In genomic region chr21:32562426-32562825, GRCh38 we compare ENCODE assay signal across 11 cellular contexts. TPM values are rescaled to one million over a fixed set of nuclear protein-coding genes. Genes with fewer than 3 reads are reported as not detected.
DNase-seq lines count a peak whose midpoint lies in the region; ATAC-seq and TF ChIP-seq lines count a peak whose summit lies in the region.
"Had no signal": no experiment of that assay in that cellular context is flagged by ENCODE, and none has a peak within 500 bp of the region (broad histone marks: within the 10 kb centered on the region; RNA-seq: fewer than 3 reads in every experiment).

No MANE protein-coding gene starts in this region.

- DNase-seq in AG20443 (ENCODE audit: low spot score) (peak; percentile 63), M059J (ENCODE audit: low read depth) (peak; percentile 61), endothelial cell (ENCODE audit: low spot score) (peak; percentile 18), mucosa of gallbladder (ENCODE audit: low spot score) (peak; percentile 39), foreskin melanocyte (no peak), UCSD-AML1 (lab: John Stamatoyannopoulos, UW; ENCODE audit: unreplicated experiment) (no peak)
- DNase-seq in activated CD4-positive, alpha-beta memory T cell treated with anti-CD3 and anti-CD28 coated beads, Interleukin-2, amount 10 ng/mL, durations not matched to agents 7 days and 5 days, result no peak
- DNase-seq: SK-N-SH had no signal

- no peaks in the 10 kb centered on the region for H3K4me1 Mint-ChIP-seq in endothelial cell (ENCODE audit: unreplicated experiment)
- no peaks in the 10 kb centered on the region for H3K4me1 Mint-ChIP-seq in activated CD4-positive, alpha-beta memory T cell treated with anti-CD3 and anti-CD28 coated beads, Interleukin-2, amount 10 ng/mL, durations not matched to agents 7 days and 5 days

- peaks cover 8% of the 10 kb centered on the region for H3K9me3 Mint-ChIP-seq in endothelial cell (ENCODE audit: unreplicated experiment)
- peaks cover 14% of the 10 kb centered on the region for H3K9me3 Mint-ChIP-seq in activated CD4-positive, alpha-beta memory T cell treated with anti-CD3 and anti-CD28 coated beads, Interleukin-2, amount 10 ng/mL, durations not matched to agents 7 days and 5 days

- H3K4me3 Mint-ChIP-seq in endothelial cell (ENCODE audit: unreplicated experiment), result no peak overlapping the region
- H3K4me3 Mint-ChIP-seq in activated CD4-positive, alpha-beta memory T cell treated with anti-CD3 and anti-CD28 coated beads, Interleukin-2, amount 10 ng/mL, durations not matched to agents 7 days and 5 days, result no peak overlapping the region
- H3K4me3 Mint-ChIP-seq: central memory CD8-positive, alpha-beta T cell had no signal

- POLR2A ChIA-PET in activated CD4-positive, alpha-beta memory T cell treated with anti-CD3 and anti-CD28 coated beads, Interleukin-2, amount 10 ng/mL, durations not matched to agents 7 days and 5 days (lab: Charles Lee), result no interaction called here

- ATAC-seq in HG02884 (IDR thresholded peaks at IDR 0.05; ENCODE audit: unreplicated experiment), result no peak

- no peak overlapping the region for H3K27ac Mint-ChIP-seq in endothelial cell (ENCODE audit: unreplicated experiment)
- H3K27ac Mint-ChIP-seq in activated CD4-positive, alpha-beta memory T cell treated with anti-CD3 and anti-CD28 coated beads, Interleukin-2, amount 10 ng/mL, durations not matched to agents 7 days and 5 days, result no peak overlapping the region

- peaks cover 4% of the 10 kb centered on the region for H3K36me3 Mint-ChIP-seq in endothelial cell (ENCODE audit: low read depth, unreplicated experiment)
- peaks cover 6% of the 10 kb centered on the region for H3K36me3 Mint-ChIP-seq in activated CD4-positive, alpha-beta memory T cell treated with anti-CD3 and anti-CD28 coated beads, Interleukin-2, amount 10 ng/mL, durations not matched to agents 7 days and 5 days (ENCODE audit: low read depth)

- CTCF ChIA-PET in activated CD4-positive, alpha-beta memory T cell treated with anti-CD3 and anti-CD28 coated beads, Interleukin-2, amount 10 ng/mL, durations not matched to agents 7 days and 5 days (lab: Charles Lee), result no interaction called here

- TF ChIP-seq CTCF in endothelial cell (IDR thresholded peaks at IDR 0.05; ENCODE audit: unreplicated experiment), result no peak

- H3K27me3 Mint-ChIP-seq in endothelial cell (ENCODE audit: unreplicated experiment), result no peaks in the 10 kb centered on the region
- H3K27me3 Mint-ChIP-seq in activated CD4-positive, alpha-beta memory T cell treated with anti-CD3 and anti-CD28 coated beads, Interleukin-2, amount 10 ng/mL, durations not matched to agents 7 days and 5 days, result peaks cover 6% of the 10 kb centered on the region
- H3K27me3 Mint-ChIP-seq: central memory CD8-positive, alpha-beta T cell had no signal

RNA-seq across cellular contexts. Expression of gene TCP10L, which starts 22.9 kb away (rescaled TPM):
- total RNA-seq in M059J (2014; rRNA removed; shearing (Covaris generic)), result 0.30 TPM in 1 of 2 replicates, not detected in the other
- 0.31 TPM for total RNA-seq in endothelial cell (ENCODE audit: unreplicated experiment)
- 2.1 TPM for total RNA-seq in mucosa of gallbladder
- under 1 TPM; 0.53 to 0.95 TPM for total RNA-seq in activated CD4-positive, alpha-beta memory T cell treated with anti-CD3 and anti-CD28 coated beads, Interleukin-2, amount 10 ng/mL, durations not matched to agents 7 days and 5 days
- total RNA-seq: G401 had no signal

RNA-seq across cellular contexts. Expression of gene CFAP298, which starts 49.8 kb away (rescaled TPM):
- 75.3 and 77.0 TPM in 2 replicates for total RNA-seq in M059J (2014; rRNA removed; shearing (Covaris generic))
- 60.3 TPM for total RNA-seq in endothelial cell (ENCODE audit: unreplicated experiment)
- 43.2 TPM for total RNA-seq in mucosa of gallbladder
- total RNA-seq in activated CD4-positive, alpha-beta memory T cell treated with anti-CD3 and anti-CD28 coated beads, Interleukin-2, amount 10 ng/mL, durations not matched to agents 7 days and 5 days, result 10 to 100 TPM; 34.0 to 34.7 TPM

Comparison
In these comparisons a context has a peak if more than half of its experiments do, and no peak if none do; other contexts are left out.
1. DNase-seq: peak in AG20443 (single experiment), M059J (single experiment), endothelial cell (single experiment) and mucosa of gallbladder (single experiment); none in foreskin melanocyte (single experiment), activated CD4-positive, alpha-beta memory T cell treated with anti-CD3 and anti-CD28 coated beads, Interleukin-2, amount 10 ng/mL, durations not matched to agents 7 days and 5 days (single experiment) and UCSD-AML1 (single experiment).